In the genomic region with DNA sequence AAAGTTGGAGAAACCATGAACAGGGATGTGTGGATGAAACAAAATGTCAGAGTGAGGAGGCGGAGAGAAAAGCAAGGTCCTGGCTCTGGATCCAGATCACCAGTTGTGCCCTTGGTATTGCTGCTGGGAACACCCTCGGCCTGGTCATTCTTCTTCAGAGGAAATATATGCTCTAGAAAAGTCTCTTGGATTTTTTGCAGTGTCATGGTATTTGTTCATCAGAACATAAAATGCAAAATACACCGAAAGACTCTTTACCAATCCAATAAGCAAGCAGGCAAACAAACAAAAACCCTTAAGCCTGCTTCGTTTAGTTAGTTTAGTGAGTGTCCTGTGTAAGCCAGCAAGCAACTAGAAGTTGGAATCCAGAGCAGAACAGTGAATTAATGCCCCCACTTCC, we compare ENCODE assay signal across 19 cellular contexts.
"Had no signal": no experiment of that assay in that cellular context is flagged by ENCODE, and none has a peak within 500 bp of the region (broad histone marks: within the 10 kb centered on the region; RNA-seq: fewer than 3 reads in every experiment).

No MANE protein-coding gene starts in this region.

- H3K27ac ChIP-seq: KMS-11, SJSA1, SK-N-MC had no signal

- H3K4me3 ChIP-seq: SJSA1, SK-N-MC had no signal

- H3K9me3 ChIP-seq: SJSA1 had no signal

- H3K36me3 ChIP-seq: SJSA1 had no signal

- H3K4me2 ChIP-seq: KMS-11 had no signal

- H3K27me3 ChIP-seq: SJSA1 had no signal

- DNase-seq: Kasumi-1, MM.1S, NCI-H1092 treated with DMSO at 0.1 percent for 48 hours, NCI-H1436, NCI-H187, NCI-H2029, NCI-H2081 treated with DMSO at 0.1 percent for 48 hours, NCI-H2171, NCI-H226, NCI-H446, NCI-H510A, NCI-H524 treated with DMSO at 0.1 percent for 48 hours, NCI-H69, Right ventricle myocardium superior, RPMI8226, SIG-M5 had no signal

- H3K9ac ChIP-seq: KMS-11 had no signal
